In genomic region chr16:20332411-20332810, GRCh38 we compare ENCODE assay signal across 38 cellular contexts. TPM values are rescaled to one million over a fixed set of nuclear protein-coding genes. Genes with fewer than 3 reads are reported as not detected.
"Had no signal": no experiment of that assay in that cellular context is flagged by ENCODE, and none has a peak within 500 bp of the region (broad histone marks: within the 10 kb centered on the region; RNA-seq: fewer than 3 reads in every experiment).

No MANE protein-coding gene starts in this region.

- H3K27me3 ChIP-seq: adrenal gland, ascending aorta, brain microvascular endothelial cell, breast epithelium, cardiac muscle cell had no signal

- H3K9me3 ChIP-seq: adrenal gland, ascending aorta, breast epithelium had no signal

- H3K4me1 ChIP-seq: adrenal gland, ascending aorta, breast epithelium had no signal

- DNase-seq: activated effector memory CD4-positive, alpha-beta T cell treated with anti-CD3 and anti-CD28 coated beads, Interleukin-2, amount 50 U/mL, for 16 hours; activated effector memory CD4-positive, alpha-beta T cell treated with Interleukin-2 at 50 U/mL for 16 hours; activated gamma-delta T cell; activated gamma-delta T cell treated with Interleukin-2 at 50 U/mL for 16 hours; activated naive CD4-positive, alpha-beta T cell; activated naive CD4-positive, alpha-beta T cell treated with anti-CD3 and anti-CD28 coated beads for 36 hours; activated naive CD4-positive, alpha-beta T cell treated with anti-CD3 and anti-CD28 coated beads, Interleukin-2, amount 10 ng/mL, durations not matched to agents 7 days and 5 days; activated naive CD4-positive, alpha-beta T cell treated with anti-CD3 and anti-CD28 coated beads, Interleukin-2, amount 50 U/mL, for 16 hours; activated naive CD4-positive, alpha-beta T cell treated with Interleukin-2 at 50 U/mL for 16 hours; activated naive CD8-positive, alpha-beta T cell treated with anti-CD3 and anti-CD28 coated beads for 36 hours; activated naive CD8-positive, alpha-beta T cell treated with anti-CD3 and anti-CD28 coated beads, Interleukin-2, amount 10 ng/mL, durations not matched to agents 7 days and 5 days; activated naive CD8-positive, alpha-beta T cell treated with anti-CD3 and anti-CD28 coated beads, Interleukin-2, amount 50 U/mL, for 24 hours; activated T-cell treated with anti-CD3 and anti-CD28 coated beads for 4 hours; activated T-cell treated with anti-CD3 and anti-CD28 coated beads, Interleukin-2, amount 50 U/mL, for 1 hour; activated T-cell treated with anti-CD3 and anti-CD28 coated beads, Interleukin-2, amount 50 U/mL, for 24 hours; activated T-cell treated with anti-CD3 and anti-CD28 coated beads, Interleukin-2, amount 50 U/mL, for 4 hours; activated T-cell treated with anti-CD3 and anti-CD28 coated beads, Interleukin-2, amount 50 U/mL, for 48 hours; activated T-cell treated with anti-CD3 and anti-CD28 coated beads, Interleukin-2, amount 50 U/mL, for 72 hours; adrenal gland; amniotic stem cell; amygdala; anterior cingulate cortex; aorta; brain microvascular endothelial cell; caudate nucleus; central memory CD4-positive, alpha-beta T cell; cerebellar nuclear complex had no signal

- FAIRE-seq: astrocyte, bronchial epithelial cell had no signal

- H3K27ac ChIP-seq: adrenal gland, ascending aorta, brain microvascular endothelial cell, breast epithelium, cardiac muscle cell had no signal

- H3K36me3 ChIP-seq: adrenal gland, ascending aorta, brain microvascular endothelial cell, breast epithelium, cardiac muscle cell had no signal

- H3K4me3 ChIP-seq: adrenal gland, ascending aorta, breast epithelium, cardiac muscle cell had no signal

- ATAC-seq: activated naive CD4-positive, alpha-beta T cell treated with anti-CD3 and anti-CD28 coated beads, Interleukin-2, amount 50 U/mL, for 72 hours; activated naive CD8-positive, alpha-beta T cell treated with anti-CD3 and anti-CD28 coated beads, Interleukin-2, amount 50 U/mL, for 24 hours; activated T-cell treated with anti-CD3 and anti-CD28 coated beads, Interleukin-2, amount 50 U/mL, for 4 hours; activated T-cell treated with anti-CD3 and anti-CD28 coated beads, Interleukin-2, amount 50 U/mL, for 72 hours; activated T-helper 17 cell treated with anti-CD3 and anti-CD28 coated beads, Interleukin-2, amount 50 U/mL, for 72 hours had no signal

RNA-seq across cellular contexts. Expression of gene GP2, which starts 5.1 kb away (rescaled TPM):
- total RNA-seq: activated naive CD4-positive, alpha-beta T cell treated with anti-CD3 and anti-CD28 coated beads for 36 hours; activated naive CD4-positive, alpha-beta T cell treated with anti-CD3 and anti-CD28 coated beads, Interleukin-2, amount 50 U/mL, for 72 hours; activated naive CD8-positive, alpha-beta T cell treated with anti-CD3 and anti-CD28 coated beads for 36 hours; activated naive CD8-positive, alpha-beta T cell treated with anti-CD3 and anti-CD28 coated beads, Interleukin-2, amount 10 ng/mL, durations not matched to agents 7 days and 5 days; activated T-cell treated with anti-CD3 and anti-CD28 coated beads, Interleukin-2, amount 50 U/mL, for 72 hours; activated T-helper 1 cell treated with anti-CD3 and anti-CD28 coated beads, Interleukin-12 subunit alpha, Interleukin-12 subunit beta, Interleukin-2, Interleukin-4 antibody, amounts not matched to agents 30 ng/mL and 10 ng/mL and 1 ng/mL, durations not matched to agents 14 hours and 24 hours and 36 hours; activated T-helper 17 cell treated with anti-CD3 and anti-CD28 coated beads, Interleukin-2, amount 50 U/mL, for 72 hours; activated T-helper 2 cell treated with anti-CD3 and anti-CD28 coated beads, Interferon-gamma antibody, Interleukin-2, Interleukin-4, amounts not matched to agents 10 μg/mL and 5 μg/mL and 100 μg/mL, durations not matched to agents 14 hours and 24 hours and 36 hours; astrocyte; bronchial epithelial cell; cardiac muscle cell; cardiac septum; cerebellum had no signal
- polyA plus RNA-seq: cardiac muscle cell had no signal

RNA-seq across cellular contexts. Expression of gene UMOD, which starts 20.1 kb away (rescaled TPM):
- total RNA-seq: activated naive CD4-positive, alpha-beta T cell treated with anti-CD3 and anti-CD28 coated beads for 36 hours; activated naive CD4-positive, alpha-beta T cell treated with anti-CD3 and anti-CD28 coated beads, Interleukin-2, amount 50 U/mL, for 72 hours; activated naive CD8-positive, alpha-beta T cell treated with anti-CD3 and anti-CD28 coated beads for 36 hours; activated naive CD8-positive, alpha-beta T cell treated with anti-CD3 and anti-CD28 coated beads, Interleukin-2, amount 10 ng/mL, durations not matched to agents 7 days and 5 days; activated T-cell treated with anti-CD3 and anti-CD28 coated beads, Interleukin-2, amount 50 U/mL, for 4 hours; activated T-cell treated with anti-CD3 and anti-CD28 coated beads, Interleukin-2, amount 50 U/mL, for 72 hours; activated T-helper 1 cell treated with anti-CD3 and anti-CD28 coated beads, Interleukin-12 subunit alpha, Interleukin-12 subunit beta, Interleukin-2, Interleukin-4 antibody, amounts not matched to agents 30 ng/mL and 10 ng/mL and 1 ng/mL, durations not matched to agents 14 hours and 24 hours and 36 hours; activated T-helper 17 cell treated with anti-CD3 and anti-CD28 coated beads, Interleukin-2, amount 50 U/mL, for 72 hours; activated T-helper 2 cell treated with anti-CD3 and anti-CD28 coated beads, Interferon-gamma antibody, Interleukin-2, Interleukin-4, amounts not matched to agents 10 μg/mL and 5 μg/mL and 100 μg/mL, durations not matched to agents 14 hours and 24 hours and 36 hours; adrenal gland; aorta; ascending aorta; astrocyte; breast epithelium; bronchial epithelial cell; cardiac muscle cell; cardiac septum; cerebellum had no signal
- polyA plus RNA-seq: adrenal gland, aorta, cardiac muscle cell had no signal
